9 cellular contexts compared by ENCODE assay signal in genomic region chrX:140765043-140765784, GRCh38. TPM values are rescaled to one million over a fixed set of nuclear protein-coding genes. Genes with fewer than 3 reads are reported as not detected.
A peak's percentile ranks its signal among the peaks of the same experiment; 100 is the strongest.
DNase-seq lines count a peak whose midpoint lies in the region; ATAC-seq and TF ChIP-seq lines count a peak whose summit lies in the region.
"Had no signal": no experiment of that assay in that cellular context is flagged by ENCODE, and none has a peak within 500 bp of the region (broad histone marks: within the 10 kb centered on the region; RNA-seq: fewer than 3 reads in every experiment).

No MANE protein-coding gene starts in this region.

- no peaks in the 10 kb centered on the region for H3K9me2 ChIP-seq in Karpas-422 (replicated peaks; ENCODE audit: insufficient read depth, low read length)

- H3K4me3 Mint-ChIP-seq in activated CD4-positive, alpha-beta T cell treated with anti-CD3 and anti-CD28 coated beads, Interleukin-2, amount 10 ng/mL, durations not matched to agents 24 days and 14 days: peak overlapping the region; percentile 58
- H3K4me3 Mint-ChIP-seq in activated T-helper 2 cell treated with anti-CD3 and anti-CD28 coated beads, Interferon-gamma antibody, Interleukin-2, Interleukin-4, amounts not matched to agents 10 μg/mL and 5 μg/mL and 100 μg/mL, durations not matched to agents 14 hours and 24 hours and 36 hours (ENCODE audit: low read depth): peak overlapping the region; percentile 60
- H3K4me3 Mint-ChIP-seq: central memory CD8-positive, alpha-beta T cell had no signal

- H3K9ac ChIP-seq in iPS-20b (ENCODE audit: low read depth, low read length) (peak overlapping the region; percentile 76; the same call in 1 of the 2 replicates), Karpas-422 (ENCODE audit: low read length) (no peak overlapping the region)

- H3K9me3 ChIP-seq in iPS-20b (ENCODE audit: insufficient read depth, low read depth, low read length) (no peaks in the 10 kb centered on the region), stomach (no peaks in the 10 kb centered on the region), Karpas-422 (ENCODE audit: low read length) (no peaks in the 10 kb centered on the region; the same call in 1 of the 2 replicates)

- DNase-seq in activated CD4-positive, alpha-beta T cell treated with anti-CD3 and anti-CD28 coated beads, Interleukin-2, amount 10 ng/mL, durations not matched to agents 24 days and 14 days: peak; percentile 49
- DNase-seq in activated CD4-positive, alpha-beta T cell treated with anti-CD3 and anti-CD28 coated beads for 4 hours: no peak
- DNase-seq in activated T-helper 2 cell treated with anti-CD3 and anti-CD28 coated beads, Interferon-gamma antibody, Interleukin-2, Interleukin-4, amounts not matched to agents 10 μg/mL and 5 μg/mL and 100 μg/mL, durations not matched to agents 14 hours and 24 hours and 36 hours (ENCODE audit: low spot score): no peak
- DNase-seq in stomach (no peak), Karpas-422 (no peak), NCI-H2081 (lab: John Stamatoyannopoulos, UW) (no peak)

- H4K20me1 ChIP-seq in Karpas-422 (ENCODE audit: insufficient read depth, low read depth, low read length): no peaks in the 10 kb centered on the region

- no peak overlapping the region for H3K27ac Mint-ChIP-seq in activated CD4-positive, alpha-beta T cell treated with anti-CD3 and anti-CD28 coated beads, Interleukin-2, amount 10 ng/mL, durations not matched to agents 24 days and 14 days
- no peak overlapping the region for H3K27ac Mint-ChIP-seq in activated T-helper 2 cell treated with anti-CD3 and anti-CD28 coated beads, Interferon-gamma antibody, Interleukin-2, Interleukin-4, amounts not matched to agents 10 μg/mL and 5 μg/mL and 100 μg/mL, durations not matched to agents 14 hours and 24 hours and 36 hours

- intact Hi-C loops in activated CD4-positive, alpha-beta T cell treated with anti-CD3 and anti-CD28 coated beads, Interleukin-2, amount 10 ng/mL, durations not matched to agents 24 days and 14 days (cut with micrococcal nuclease): loop anchor here (5.0 to 10.0 kb wide), 2 partner anchors 150 to 512 kb away; no protein-coding TSS in a partner anchor
- intact Hi-C loops in activated T-helper 2 cell treated with anti-CD3 and anti-CD28 coated beads, Interferon-gamma antibody, Interleukin-2, Interleukin-4, amounts not matched to agents 10 μg/mL and 5 μg/mL and 100 μg/mL, durations not matched to agents 14 hours and 24 hours and 36 hours (cut with micrococcal nuclease): loop anchor here (5.0 to 10.0 kb wide), 2 partner anchors 152 to 260 kb away; partner anchors contain the start of gene SOX3
- intact Hi-C loops in stomach (cut with DNase I; ENCODE audit: low total_unique reads): no loop called here

- TF ChIP-seq CTCF in stomach (IDR thresholded peaks at IDR 0.05): no peak

- no peak for TF ChIP-seq EP300 in stomach (IDR thresholded peaks at IDR 0.05)

- no peak for ATAC-seq in HG02973 (IDR thresholded peaks at IDR 0.05; ENCODE audit: unreplicated experiment)

- H3K27me3 ChIP-seq in iPS-20b (ENCODE audit: insufficient read depth, low read length) (peaks cover 14% of the 10 kb centered on the region), stomach (peaks cover 0 to 25% (median 12%) of the 10 kb centered on the region in 3 donors), Karpas-422 (ENCODE audit: low read length) (no peaks in the 10 kb centered on the region)

- H2AFZ ChIP-seq in Karpas-422 (ENCODE audit: low read length): no peak overlapping the region

- H3K27ac ChIP-seq in iPS-20b (ENCODE audit: low read length) (no peak overlapping the region), stomach (no peak overlapping the region), Karpas-422 (ENCODE audit: low read length) (no peak overlapping the region)

- H3K9me3 Mint-ChIP-seq in activated CD4-positive, alpha-beta T cell treated with anti-CD3 and anti-CD28 coated beads, Interleukin-2, amount 10 ng/mL, durations not matched to agents 24 days and 14 days: no peaks in the 10 kb centered on the region
- H3K9me3 Mint-ChIP-seq in activated T-helper 2 cell treated with anti-CD3 and anti-CD28 coated beads, Interferon-gamma antibody, Interleukin-2, Interleukin-4, amounts not matched to agents 10 μg/mL and 5 μg/mL and 100 μg/mL, durations not matched to agents 14 hours and 24 hours and 36 hours: no peaks in the 10 kb centered on the region
- H3K9me3 Mint-ChIP-seq: central memory CD8-positive, alpha-beta T cell had no signal

- H3K4me1 ChIP-seq in iPS-20b (ENCODE audit: insufficient read depth, low read length): no peaks in the 10 kb centered on the region
- peaks cover 0 to 13% (median 11%) of the 10 kb centered on the region in 4 donors for H3K4me1 ChIP-seq in stomach
- H3K4me1 ChIP-seq in Karpas-422 (ENCODE audit: low read length): no peaks in the 10 kb centered on the region

- H3K4me3 ChIP-seq in iPS-20b (ENCODE audit: low read length): peak overlapping the region; percentile 83
- peak overlapping the region; percentile 39 to 43 (median 40) for H3K4me3 ChIP-seq in stomach
- H3K4me3 ChIP-seq in Karpas-422 (ENCODE audit: low read length): no peak overlapping the region

- H3K79me2 ChIP-seq in Karpas-422 (ENCODE audit: low read length): no peaks in the 10 kb centered on the region

- H3K4me2 ChIP-seq in Karpas-422 (ENCODE audit: low read depth, low read length, poor library complexity, severe bottlenecking): no peak overlapping the region

- no peaks in the 10 kb centered on the region for H3K36me3 ChIP-seq in iPS-20b (ENCODE audit: insufficient read depth, low read depth, low read length)
- no peaks in the 10 kb centered on the region for H3K36me3 ChIP-seq in stomach
- no peaks in the 10 kb centered on the region for H3K36me3 ChIP-seq in Karpas-422 (ENCODE audit: insufficient read depth, low read length)

- no peak for TF ChIP-seq POLR2A in stomach (IDR thresholded peaks at IDR 0.05)

- H3K27me3 Mint-ChIP-seq in activated CD4-positive, alpha-beta T cell treated with anti-CD3 and anti-CD28 coated beads, Interleukin-2, amount 10 ng/mL, durations not matched to agents 24 days and 14 days: peaks cover 14% of the 10 kb centered on the region
- peaks cover 12% of the 10 kb centered on the region for H3K27me3 Mint-ChIP-seq in activated T-helper 2 cell treated with anti-CD3 and anti-CD28 coated beads, Interferon-gamma antibody, Interleukin-2, Interleukin-4, amounts not matched to agents 10 μg/mL and 5 μg/mL and 100 μg/mL, durations not matched to agents 14 hours and 24 hours and 36 hours (ENCODE audit: low read depth)

- peaks cover 3% of the 10 kb centered on the region for H3K4me1 Mint-ChIP-seq in activated CD4-positive, alpha-beta T cell treated with anti-CD3 and anti-CD28 coated beads, Interleukin-2, amount 10 ng/mL, durations not matched to agents 24 days and 14 days
- H3K4me1 Mint-ChIP-seq in activated T-helper 2 cell treated with anti-CD3 and anti-CD28 coated beads, Interferon-gamma antibody, Interleukin-2, Interleukin-4, amounts not matched to agents 10 μg/mL and 5 μg/mL and 100 μg/mL, durations not matched to agents 14 hours and 24 hours and 36 hours (ENCODE audit: low read depth): no peaks in the 10 kb centered on the region
- H3K4me1 Mint-ChIP-seq: central memory CD8-positive, alpha-beta T cell had no signal

- H3K36me3 Mint-ChIP-seq in activated CD4-positive, alpha-beta T cell treated with anti-CD3 and anti-CD28 coated beads, Interleukin-2, amount 10 ng/mL, durations not matched to agents 24 days and 14 days (ENCODE audit: low read depth): no peaks in the 10 kb centered on the region
- no peaks in the 10 kb centered on the region for H3K36me3 Mint-ChIP-seq in activated T-helper 2 cell treated with anti-CD3 and anti-CD28 coated beads, Interferon-gamma antibody, Interleukin-2, Interleukin-4, amounts not matched to agents 10 μg/mL and 5 μg/mL and 100 μg/mL, durations not matched to agents 14 hours and 24 hours and 36 hours (ENCODE audit: low read depth)

- WGBS in stomach, 5 donors: 5 to 30% (median 11%) methylated on average over 18 to 19 of the region's 19 CpGs

RNA-seq across cellular contexts. Expression of gene LINC00632, which starts 55.7 kb away (rescaled TPM):
- 5.1 and 5.8 TPM in 2 replicates for total RNA-seq in activated CD4-positive, alpha-beta T cell treated with anti-CD3 and anti-CD28 coated beads, Interleukin-2, amount 10 ng/mL, durations not matched to agents 24 days and 14 days
- total RNA-seq in activated T-helper 2 cell treated with anti-CD3 and anti-CD28 coated beads, Interferon-gamma antibody, Interleukin-2, Interleukin-4, amounts not matched to agents 10 μg/mL and 5 μg/mL and 100 μg/mL, durations not matched to agents 14 hours and 24 hours and 36 hours: 3.1 and 3.3 TPM in 2 replicates
- total RNA-seq in stomach: 10 to 100 TPM in 3 of 5 donors, 1 to 10 TPM in 2; 1.2 to 45.4 (median 19.2) TPM
- polyA plus RNA-seq in stomach: 1 to 10 TPM in 2 of 3 donors, under 1 TPM in 1; 0.25 to 1.8 (median 1.1) TPM
- total RNA-seq in Karpas-422 (2014; rRNA removed; shearing (Covaris generic); ENCODE audit: low replicate concordance): not detected in 2 replicates
